ENCODE assay signal across 8 cellular contexts in the genomic region with DNA sequence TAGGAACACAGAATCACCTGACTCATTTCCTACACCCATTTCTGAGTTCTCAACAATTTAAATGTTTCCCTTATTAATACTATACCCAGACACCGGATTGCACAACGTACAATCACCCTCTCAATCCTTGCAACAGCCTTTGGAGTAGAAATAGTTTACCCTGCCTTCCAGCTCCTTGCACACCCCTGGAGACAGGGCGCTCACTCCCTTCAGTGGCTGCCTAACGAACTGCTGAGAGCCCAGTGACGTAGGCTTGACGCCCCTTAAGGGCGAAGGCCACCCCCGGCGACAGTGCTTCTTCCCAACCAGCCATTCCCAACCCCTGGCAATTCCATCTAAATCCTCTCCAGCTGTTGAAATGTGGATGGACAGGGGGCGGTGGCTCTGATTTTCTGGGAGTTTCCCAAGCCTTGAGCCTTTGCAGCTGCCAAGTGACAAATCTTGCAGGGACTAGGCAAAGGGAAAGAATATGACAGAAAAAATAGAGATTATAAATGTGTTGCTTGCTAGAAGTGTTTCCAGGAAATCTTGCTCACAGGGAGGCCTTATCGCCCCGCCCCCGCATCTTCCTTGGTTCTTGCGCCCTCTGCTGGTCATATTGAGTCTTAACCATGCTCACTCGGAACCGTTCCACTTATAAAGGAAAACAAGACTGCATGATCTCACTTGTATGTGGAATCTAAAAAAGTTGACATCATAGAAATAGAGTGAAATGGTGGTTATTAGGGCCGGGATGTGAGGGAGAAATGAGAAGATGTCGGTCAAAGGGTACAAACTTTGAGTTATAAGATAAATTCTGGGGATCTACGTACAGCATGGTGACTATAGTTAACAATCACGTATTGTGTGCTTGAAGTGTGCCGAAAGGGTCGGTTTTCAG. TPM values are rescaled to one million over a fixed set of nuclear protein-coding genes. Genes with fewer than 3 reads are reported as not detected.
DNase-seq lines count a peak whose midpoint lies in the region; ATAC-seq, FAIRE-seq and TF ChIP-seq lines count a peak whose summit lies in the region.

No MANE protein-coding gene starts in this region.

- H3K27ac ChIP-seq in CD4-positive, alpha-beta T cell (ENCODE audit: low read depth, low read length), result no peak overlapping the region
- no peak overlapping the region for H3K27ac ChIP-seq in HepG2 (ENCODE audit: extremely low read length, insufficient read depth, low read length)

- no peak overlapping the region for H2AFZ ChIP-seq in HepG2 (ENCODE audit: low read length)

- TF ChIP-seq CTCF in CD4-positive, alpha-beta T cell (IDR thresholded peaks at IDR 0.05), result peak; percentile 79
- TF ChIP-seq CTCF in chondrocyte (IDR thresholded peaks at IDR 0.05) (peak; percentile 94), HepG2 (CRISPR knock-in tag; IDR thresholded peaks at IDR 0.05) (peak; percentile 88)

- no peak overlapping the region for H3K4me3 ChIP-seq in HepG2 (replicated peaks in 1 of 3; ENCODE audit: insufficient read depth in 1 of 3, low read depth in 2 of 3, low read length in 3 of 3)

- TF ChIP-seq EP300 in HepG2 (IDR thresholded peaks at IDR 0.05; ENCODE audit: low read depth in 2 of 2, low read length in 2 of 2), result no peak
- no peak for TF ChIP-seq EP300 in HepG2 (CRISPR knock-in tag; IDR thresholded peaks at IDR 0.05; ENCODE audit: borderline replicate concordance)

- no TSS peak for BruUV-seq in HepG2 (replicated peaks; lab: Mats Ljungman, UMichigan)

- no peak overlapping the region for H3K4me3 Mint-ChIP-seq in CD4-positive, alpha-beta T cell
- no peak overlapping the region for H3K4me3 Mint-ChIP-seq in chondrocyte (ENCODE audit: unreplicated experiment)

- DNase-seq in CD4-positive, alpha-beta T cell, result peak; percentile 64 to 81 (median 70)
- DNase-seq in NCI-H510A treated with DMSO at 0.1 percent for 48 hours (lab: John Stamatoyannopoulos, UW) (peak; percentile 91), chondrocyte (ENCODE audit: low spot score) (no peak), HepG2 (ENCODE audit: low spot score) (peak; percentile 66)
- DNase-seq in activated CD4-positive, alpha-beta T cell treated with anti-CD3 and anti-CD28 coated beads for 4 hours, result peak; percentile 85 to 88
- peak; percentile 72 to 82 for DNase-seq in stimulated activated CD4-positive, alpha-beta T cell treated with anti-CD3 and anti-CD28 coated beads, Interleukin-4, amount 100 ng/mL, for 4 hours

- TF ChIP-seq POLR2A in HepG2 (IDR thresholded peaks at IDR 0.05; ENCODE audit: insufficient read depth in 1 of 2, low read depth in 2 of 2, low read length in 2 of 2), result no peak

- peaks cover 40% of the 10 kb centered on the region for H3K4me1 Mint-ChIP-seq in CD4-positive, alpha-beta T cell (ENCODE audit: low read depth)
- peaks cover 37% of the 10 kb centered on the region for H3K4me1 Mint-ChIP-seq in chondrocyte (ENCODE audit: low read depth)

- H3K27me3 ChIP-seq in CD4-positive, alpha-beta T cell (ENCODE audit: control insufficient read depth, insufficient read depth, low read length), result peaks cover 60% of the 10 kb centered on the region
- peaks cover 12 to 36% of the 10 kb centered on the region in 2 experiments for H3K27me3 ChIP-seq in HepG2 (ENCODE audit: control insufficient read depth in 1 of 2, insufficient read depth in 2 of 2, low read length in 2 of 2)

- in situ Hi-C loops in HepG2 (cut with HindIII; ENCODE audit: extremely low pct_ligation_motif_present, low pct_unique_long_range_greater_than_20kb), result loop anchor here (5.0 kb wide), 2 partner anchors 140 to 280 kb away; no protein-coding TSS in a partner anchor

- peak; percentile 77 for ATAC-seq in CD4-positive, alpha-beta T cell (ENCODE audit: poor library complexity)
- peak; percentile 54 for ATAC-seq in HG02642 (IDR thresholded peaks at IDR 0.05; ENCODE audit: poor library complexity, unreplicated experiment)
- peak; percentile 73 for ATAC-seq in HepG2
- no peak for ATAC-seq in HG03565 (IDR thresholded peaks at IDR 0.05; ENCODE audit: unreplicated experiment)

- H3K27me3 Mint-ChIP-seq in CD4-positive, alpha-beta T cell, result peaks cover 70% of the 10 kb centered on the region
- peaks cover 23% of the 10 kb centered on the region for H3K27me3 Mint-ChIP-seq in chondrocyte (ENCODE audit: low read depth)

- no peak overlapping the region for H3K4me2 ChIP-seq in HepG2 (ENCODE audit: low read depth, low read length)

- peak; percentile 87 for FAIRE-seq in HepG2 (lab: Jason Lieb, UNC)

- no peaks in the 10 kb centered on the region for H4K20me1 ChIP-seq in HepG2 (ENCODE audit: insufficient read depth, low read length)

- H3K36me3 Mint-ChIP-seq in CD4-positive, alpha-beta T cell (ENCODE audit: low read depth), result no peaks in the 10 kb centered on the region
- H3K36me3 Mint-ChIP-seq in chondrocyte (ENCODE audit: low read depth), result no peaks in the 10 kb centered on the region

- H3K36me3 ChIP-seq in HepG2 (replicated peaks in 1 of 2; ENCODE audit: control insufficient read depth in 1 of 2, insufficient read depth in 2 of 2, low read length in 2 of 2), result no peaks in the 10 kb centered on the region

- no peaks in the 10 kb centered on the region for H3K79me2 ChIP-seq in HepG2 (ENCODE audit: insufficient read depth, low read length)

- H3K9ac ChIP-seq in HepG2 (ENCODE audit: insufficient read depth, low read depth, low read length), result no peak overlapping the region

- POLR2A ChIA-PET in CD4-positive, alpha-beta T cell (lab: Charles Lee), result no interaction called here
- POLR2A ChIA-PET in HepG2 (lab: Yijun Ruan, JAX), result no interaction called here

- peak; percentile 75 for TF ChIP-seq RAD21 in HepG2 (CRISPR knock-in tag; IDR thresholded peaks at IDR 0.05)

- intact Hi-C loops in CD4-positive, alpha-beta T cell (cut with DNase I, micrococcal nuclease), result loop anchor here (1.0 to 5.0 kb wide), 4 partner anchors 136 to 806 kb away; no protein-coding TSS in a partner anchor
- intact Hi-C loops in HepG2 (cut with micrococcal nuclease; ENCODE audit: unreplicated experiment), result loop anchor here (1.0 to 2.0 kb wide), 2 partner anchors 142 to 280 kb away; no protein-coding TSS in a partner anchor

- H3K9me3 Mint-ChIP-seq in CD4-positive, alpha-beta T cell, result no peaks in the 10 kb centered on the region
- no peaks in the 10 kb centered on the region for H3K9me3 Mint-ChIP-seq in chondrocyte (ENCODE audit: low read depth)

- CTCF ChIA-PET in CD4-positive, alpha-beta T cell (lab: Charles Lee), result interaction anchor here (0.9 to 1.6 kb wide), 4 partner anchors 18 to 281 kb away, joined by 3 to 4 read pairs (median 4); no protein-coding TSS in a partner anchor
- CTCF ChIA-PET in HepG2 (lab: Yijun Ruan, JAX; ENCODE audit: low intra/inter-chr PET ratio, low total read pairs), result interaction anchor here (0.9 to 2.5 kb wide), 5 partner anchors 91 to 280 kb away, joined by 3 to 19 read pairs (median 6); no protein-coding TSS in a partner anchor

- no peaks in the 10 kb centered on the region for H3K9me3 ChIP-seq in CD4-positive, alpha-beta T cell (ENCODE audit: control insufficient read depth, low read length)
- no peaks in the 10 kb centered on the region for H3K9me3 ChIP-seq in HepG2 (ENCODE audit: low read length)

- no peaks in the 10 kb centered on the region for H3K4me1 ChIP-seq in HepG2 (ENCODE audit: insufficient read depth, low read length)

- no peak overlapping the region for H3K27ac Mint-ChIP-seq in CD4-positive, alpha-beta T cell
- no peak overlapping the region for H3K27ac Mint-ChIP-seq in chondrocyte (ENCODE audit: unreplicated experiment)

- 9% methylated on average over 20 of the region's 22 CpGs for WGBS in HepG2 (ENCODE audit: low lambda C conversion rate)

TF ChIP-seq in HepG2, 621 proteins besides CTCF, POLR2A, EP300 and RAD21:
- TF ChIP-seq BCL6 (CRISPR knock-in tag; IDR thresholded peaks at IDR 0.05) (peak; percentile 61; the same call in 1 of the 2 replicates), ZNF552 (CRISPR knock-in tag; IDR thresholded peaks at IDR 0.05; ENCODE audit: borderline replicate concordance) (no peak), AHR (CRISPR knock-in tag; IDR thresholded peaks at IDR 0.05) (no peak), SMC3 (IDR thresholded peaks at IDR 0.05; ENCODE audit: low read length) (peak; percentile 92), XRCC5 (optimal IDR thresholded peaks at IDR 0.05; ENCODE audit: low read length) (peak; percentile 55), ZFX (CRISPR knock-in tag; IDR thresholded peaks at IDR 0.05; ENCODE audit: low read depth) (peak; percentile 16; the same call in 1 of the 2 replicates), MAZ (IDR thresholded peaks at IDR 0.05; ENCODE audit: borderline replicate concordance, low read depth, low read length) (peak; percentile 79; the same call in 1 of the 2 replicates), MAZ (CRISPR knock-in tag; IDR thresholded peaks at IDR 0.05; ENCODE audit: low read depth) (no peak), STAG1 (CRISPR knock-in tag; IDR thresholded peaks at IDR 0.05) (peak; percentile 86)

RNA-seq across cellular contexts. Expression of a gene that starts 7.6 kb away (rescaled TPM):
- under 1 TPM; 0.17 to 0.33 TPM for total RNA-seq in CD4-positive, alpha-beta T cell
- total RNA-seq in chondrocyte (0.77 to 6.7 TPM (median 2.1 TPM) in 3 replicates), HepG2 (2016; rRNA removed; fragmentation: Illumina TruSeq; extraction: Trizol) (not detected in 2 replicates)
- total RNA-seq in HepG2 (2016; cell fraction: cytosol; rRNA removed; fragmentation: Illumina TruSeq; extraction: Trizol; ENCODE audit: low read depth), result not detected in 2 replicates
- total RNA-seq in HepG2 (2016; cell fraction: insoluble cytoplasmic fraction; rRNA removed; fragmentation: Illumina TruSeq; extraction: Trizol), result not detected in 2 replicates
- not detected in 2 replicates for total RNA-seq in HepG2 (2016; cell fraction: membrane; rRNA removed; fragmentation: Illumina TruSeq; extraction: Trizol)
- not detected in 2 replicates for total RNA-seq in HepG2 (2016; cell fraction: nucleus; rRNA removed; fragmentation: Illumina TruSeq; extraction: Trizol)
- polyA plus RNA-seq in HepG2 (2011; rRNA removed), result not detected in 2 replicates
- polyA plus RNA-seq in HepG2 (2011; cell fraction: cytosol; rRNA removed), result not detected in 2 replicates
- not detected in 2 replicates for polyA plus RNA-seq in HepG2 (2011; cell fraction: nucleus; rRNA removed)
- not detected in 2 replicates for polyA plus RNA-seq in HepG2 (2012)
- polyA plus RNA-seq in HepG2 (2016; cell fraction: cytosol; fragmentation: Illumina TruSeq; extraction: Trizol; ENCODE audit: low read depth), result not detected in 2 replicates
- not detected in 2 replicates for polyA plus RNA-seq in HepG2 (2016; cell fraction: insoluble cytoplasmic fraction; fragmentation: Illumina TruSeq; extraction: Trizol; ENCODE audit: low read depth)
- not detected in 2 replicates for polyA plus RNA-seq in HepG2 (2016; cell fraction: membrane; fragmentation: Illumina TruSeq; extraction: Trizol; ENCODE audit: low read depth)
- polyA plus RNA-seq in HepG2 (2016; cell fraction: nucleus; fragmentation: Illumina TruSeq; extraction: Trizol; ENCODE audit: insufficient read depth, low read depth), result not detected in 2 replicates
- polyA minus RNA-seq in HepG2 (2011; rRNA and poly(A)+ RNA removed; ENCODE audit: low replicate concordance), result 0.65 TPM in 1 of 2 replicates, not detected in the other
- polyA minus RNA-seq in HepG2 (2011; cell fraction: cytosol; rRNA and poly(A)+ RNA removed), result not detected in 2 replicates
- not detected in 2 replicates for polyA minus RNA-seq in HepG2 (2011; cell fraction: nucleus; rRNA and poly(A)+ RNA removed)
